Comparison of ENCODE assay signal across 8 cellular contexts in genomic region chr18:62523631-62524442, GRCh38. TPM values are rescaled to one million over a fixed set of nuclear protein-coding genes. Genes with fewer than 3 reads are reported as not detected.
DNase-seq lines count a peak whose midpoint lies in the region; ATAC-seq and TF ChIP-seq lines count a peak whose summit lies in the region.

No MANE protein-coding gene starts in this region.

- H4K20me1 ChIP-seq in OCI-LY3 (ENCODE audit: insufficient read depth, low read length): no peaks in the 10 kb centered on the region

- H3K36me3 ChIP-seq in OCI-LY3 (replicated peaks; ENCODE audit: low read depth, low read length) (no peaks in the 10 kb centered on the region), subcutaneous abdominal adipose tissue (ENCODE audit: control insufficient read depth in 5 of 5, insufficient read depth in 5 of 5, low read length in 5 of 5) (no peaks in the 10 kb centered on the region)

- peak overlapping the region; percentile 78 for H3K4me3 ChIP-seq in OCI-LY3 (ENCODE audit: low read length)
- peak overlapping the region in 4 of 5 donors; percentile 90 to 95 (median 92) for H3K4me3 ChIP-seq in subcutaneous abdominal adipose tissue (ENCODE audit: low read depth in 1 of 5, low read length in 5 of 5)

- H3K4me1 ChIP-seq in OCI-LY3 (ENCODE audit: low read length): peaks cover 26% of the 10 kb centered on the region
- H3K4me1 ChIP-seq in subcutaneous abdominal adipose tissue (ENCODE audit: control insufficient read depth in 5 of 5, insufficient read depth in 5 of 5, low read length in 5 of 5): peaks cover 2 to 48% (median 37%) of the 10 kb centered on the region in 5 donors

- H3K9me3 ChIP-seq in OCI-LY3 (ENCODE audit: insufficient read depth, low read length): no peaks in the 10 kb centered on the region
- no peaks in the 10 kb centered on the region for H3K9me3 ChIP-seq in subcutaneous abdominal adipose tissue (ENCODE audit: control insufficient read depth in 5 of 5, low read length in 5 of 5)

- H3K9ac ChIP-seq in OCI-LY3 (ENCODE audit: low read length) (peak overlapping the region; percentile 87), subcutaneous abdominal adipose tissue (ENCODE audit: low read length in 5 of 5) (peak overlapping the region; percentile 16 to 83 (median 79))

- ATAC-seq in HG02588 (IDR thresholded peaks at IDR 0.05; ENCODE audit: unreplicated experiment) (peak; percentile 0), HG02678 (IDR thresholded peaks at IDR 0.05; ENCODE audit: unreplicated experiment) (no peak)
- ATAC-seq in activated T-helper 17 cell treated with anti-CD3 and anti-CD28 coated beads, Interleukin-2, amount 50 U/mL, for 72 hours (replicated peaks): peak; percentile 4
- peak in 1 of 2 donors; percentile 1 for ATAC-seq in natural killer cell treated with Interleukin-12 subunit alpha and Interleukin-12 subunit beta and Interleukin-15 and Interleukin-18, amount 100 ng/mL, for 72 hours

- peak overlapping the region; percentile 80 for H3K27ac ChIP-seq in OCI-LY3 (ENCODE audit: low read length)
- H3K27ac ChIP-seq in subcutaneous abdominal adipose tissue (ENCODE audit: low read depth, low read length): peak overlapping the region; percentile 92

- H2AFZ ChIP-seq in OCI-LY3 (ENCODE audit: low read depth, low read length): peak overlapping the region; percentile 21; the same call in 1 of the 2 replicates

- H3K27me3 Mint-ChIP-seq in activated T-helper 17 cell treated with anti-CD3 and anti-CD28 coated beads, Interleukin-2, amount 50 U/mL, for 72 hours: no peaks in the 10 kb centered on the region
- H3K27me3 Mint-ChIP-seq in natural killer cell treated with Interleukin-12 subunit alpha and Interleukin-12 subunit beta and Interleukin-15 and Interleukin-18, amount 100 ng/mL, for 72 hours: peaks cover 0 to 4% of the 10 kb centered on the region in 2 donors

- no peak for TF ChIP-seq CTCF in OCI-LY3 (IDR thresholded peaks at IDR 0.05; ENCODE audit: low read depth, low read length)

- H3K4me1 Mint-ChIP-seq in activated T-helper 17 cell treated with anti-CD3 and anti-CD28 coated beads, Interleukin-2, amount 50 U/mL, for 72 hours: peaks cover 10% of the 10 kb centered on the region
- H3K4me1 Mint-ChIP-seq in natural killer cell treated with Interleukin-12 subunit alpha and Interleukin-12 subunit beta and Interleukin-15 and Interleukin-18, amount 100 ng/mL, for 72 hours (ENCODE audit: low read depth in 2 of 2): peaks cover 22 to 38% of the 10 kb centered on the region in 2 donors

- H3K9me3 Mint-ChIP-seq in activated T-helper 17 cell treated with anti-CD3 and anti-CD28 coated beads, Interleukin-2, amount 50 U/mL, for 72 hours: no peaks in the 10 kb centered on the region
- no peaks in the 10 kb centered on the region for H3K9me3 Mint-ChIP-seq in natural killer cell treated with Interleukin-12 subunit alpha and Interleukin-12 subunit beta and Interleukin-15 and Interleukin-18, amount 100 ng/mL, for 72 hours

- no peak overlapping the region for H3K27ac Mint-ChIP-seq in activated T-helper 17 cell treated with anti-CD3 and anti-CD28 coated beads, Interleukin-2, amount 50 U/mL, for 72 hours
- peak overlapping the region in 1 of 2 donors; percentile 97 for H3K27ac Mint-ChIP-seq in natural killer cell treated with Interleukin-12 subunit alpha and Interleukin-12 subunit beta and Interleukin-15 and Interleukin-18, amount 100 ng/mL, for 72 hours

- peaks cover 18% of the 10 kb centered on the region for H3K36me3 Mint-ChIP-seq in activated T-helper 17 cell treated with anti-CD3 and anti-CD28 coated beads, Interleukin-2, amount 50 U/mL, for 72 hours (ENCODE audit: low read depth)
- peaks cover 11% of the 10 kb centered on the region for H3K36me3 Mint-ChIP-seq in natural killer cell treated with Interleukin-12 subunit alpha and Interleukin-12 subunit beta and Interleukin-15 and Interleukin-18, amount 100 ng/mL, for 72 hours

- H3K4me2 ChIP-seq in OCI-LY3 (ENCODE audit: low read length): peak overlapping the region; percentile 90

- DNase-seq in C1 segment of cervical spinal cord (lab: John Stamatoyannopoulos, UW) (peak in 10 of 14 donors; percentile 25 to 76 (median 45)), fibroblast of gingiva (ENCODE audit: low read depth) (peak; percentile 52)
- DNase-seq in natural killer cell treated with Interleukin-12 subunit alpha and Interleukin-12 subunit beta and Interleukin-15 and Interleukin-18, amount 100 ng/mL, for 72 hours (ENCODE audit: low spot score): peak; percentile 67

- peak overlapping the region; percentile 96 for H3K4me3 Mint-ChIP-seq in activated T-helper 17 cell treated with anti-CD3 and anti-CD28 coated beads, Interleukin-2, amount 50 U/mL, for 72 hours
- peak overlapping the region; percentile 99 for H3K4me3 Mint-ChIP-seq in natural killer cell treated with Interleukin-12 subunit alpha and Interleukin-12 subunit beta and Interleukin-15 and Interleukin-18, amount 100 ng/mL, for 72 hours

- peaks cover 50% of the 10 kb centered on the region for H3K79me2 ChIP-seq in OCI-LY3 (ENCODE audit: low read length)

- H3K27me3 ChIP-seq in OCI-LY3 (ENCODE audit: low read depth, low read length) (peaks cover 8% of the 10 kb centered on the region; the same call in 1 of the 2 replicates), subcutaneous abdominal adipose tissue (ENCODE audit: control insufficient read depth in 5 of 5, insufficient read depth in 4 of 5, low read length in 5 of 5) (no peaks in the 10 kb centered on the region)

RNA-seq across cellular contexts. Expression of gene ZCCHC2, which starts 1.0 kb away (rescaled TPM):
- total RNA-seq in activated T-helper 17 cell treated with anti-CD3 and anti-CD28 coated beads, Interleukin-2, amount 50 U/mL, for 72 hours: 10 to 100 TPM; 45.4 to 50.4 TPM
- total RNA-seq in natural killer cell treated with Interleukin-12 subunit alpha and Interleukin-12 subunit beta and Interleukin-15 and Interleukin-18, amount 100 ng/mL, for 72 hours: 10 to 100 TPM; 46.3 to 51.2 TPM
